In genomic region chr15:52139599-52140462, GRCh38 we compare ENCODE assay signal across 1 cellular context.
TF ChIP-seq lines count a peak whose summit lies in the region.

No MANE protein-coding gene starts in this region.

TF ChIP-seq in HepG2, 621 proteins besides CTCF, POLR2A, EP300 and RAD21 (continued from another document):
- TF ChIP-seq, protein P1, sequence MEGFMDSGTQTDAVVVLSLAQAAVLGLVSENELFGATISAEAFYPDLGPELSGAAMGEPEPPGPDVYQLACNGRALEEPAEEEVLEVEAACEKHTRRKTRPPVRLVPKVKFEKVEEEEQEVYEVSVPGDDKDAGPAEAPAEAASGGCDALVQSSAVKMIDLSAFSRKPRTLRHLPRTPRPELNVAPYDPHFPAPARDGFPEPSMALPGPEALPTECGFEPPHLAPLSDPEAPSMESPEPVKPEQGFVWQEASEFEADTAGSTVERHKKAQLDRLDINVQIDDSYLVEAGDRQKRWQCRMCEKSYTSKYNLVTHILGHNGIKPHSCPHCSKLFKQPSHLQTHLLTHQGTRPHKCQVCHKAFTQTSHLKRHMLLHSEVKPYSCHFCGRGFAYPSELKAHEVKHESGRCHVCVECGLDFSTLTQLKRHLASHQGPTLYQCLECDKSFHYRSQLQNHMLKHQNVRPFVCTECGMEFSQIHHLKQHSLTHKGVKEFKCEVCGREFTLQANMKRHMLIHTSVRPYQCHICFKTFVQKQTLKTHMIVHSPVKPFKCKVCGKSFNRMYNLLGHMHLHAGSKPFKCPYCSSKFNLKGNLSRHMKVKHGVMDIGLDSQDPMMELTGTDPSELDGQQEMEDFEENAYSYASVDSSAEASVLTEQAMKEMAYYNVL (CRISPR knock-in tag; IDR thresholded peaks at IDR 0.05; ENCODE audit: borderline replicate concordance): no peak
- TF ChIP-seq, protein P2, sequence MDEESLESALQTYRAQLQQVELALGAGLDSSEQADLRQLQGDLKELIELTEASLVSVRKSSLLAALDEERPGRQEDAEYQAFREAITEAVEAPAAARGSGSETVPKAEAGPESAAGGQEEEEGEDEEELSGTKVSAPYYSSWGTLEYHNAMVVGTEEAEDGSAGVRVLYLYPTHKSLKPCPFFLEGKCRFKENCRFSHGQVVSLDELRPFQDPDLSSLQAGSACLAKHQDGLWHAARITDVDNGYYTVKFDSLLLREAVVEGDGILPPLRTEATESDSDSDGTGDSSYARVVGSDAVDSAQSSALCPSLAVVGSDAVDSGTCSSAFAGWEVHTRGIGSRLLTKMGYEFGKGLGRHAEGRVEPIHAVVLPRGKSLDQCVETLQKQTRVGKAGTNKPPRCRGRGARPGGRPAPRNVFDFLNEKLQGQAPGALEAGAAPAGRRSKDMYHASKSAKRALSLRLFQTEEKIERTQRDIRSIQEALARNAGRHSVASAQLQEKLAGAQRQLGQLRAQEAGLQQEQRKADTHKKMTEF (CRISPR knock-in tag; IDR thresholded peaks at IDR 0.05): no peak
- no peak for TF ChIP-seq RFX5 (IDR thresholded peaks at IDR 0.05; ENCODE audit: low read depth, low read length)
- 0 out of 2 replicates have a peak, but pooled peaks have one; percentile 35 for TF ChIP-seq RFXAP (CRISPR knock-in tag; IDR thresholded peaks at IDR 0.05; ENCODE audit: borderline replicate concordance)
- no peak for TF ChIP-seq HINFP (CRISPR knock-in tag; IDR thresholded peaks at IDR 0.05; ENCODE audit: low read depth)
- no peak for TF ChIP-seq ZNF484 (CRISPR knock-in tag; IDR thresholded peaks at IDR 0.05; ENCODE audit: borderline replicate concordance, low read depth)
- TF ChIP-seq ZNF414 (CRISPR knock-in tag; IDR thresholded peaks at IDR 0.05): 0 out of 2 replicates have a peak, but pooled peaks have one; percentile 53
